Comparison of ENCODE assay signal across 1 cellular context in genomic region chr1:17831619-17832018, GRCh38.
TF ChIP-seq lines count a peak whose summit lies in the region.

No MANE protein-coding gene starts in this region.

TF ChIP-seq in WTC11, 78 proteins besides CTCF, POLR2A, EP300 and RAD21 (continued from another document):
- TF ChIP-seq IRF2 (CRISPR knock-in tag; IDR thresholded peaks at IDR 0.05; ENCODE audit: borderline replicate concordance, low read depth) (no peak), ZMAT4 (CRISPR knock-in tag; IDR thresholded peaks at IDR 0.05) (no peak), FOXP1 (CRISPR knock-in tag; IDR thresholded peaks at IDR 0.05; ENCODE audit: borderline replicate concordance) (no peak), PRRX2 (CRISPR knock-in tag; IDR thresholded peaks at IDR 0.05) (no peak), ETV6 (CRISPR knock-in tag; IDR thresholded peaks at IDR 0.05) (0 out of 2 replicates have a peak, but pooled peaks have one; percentile 41), EMX1 (CRISPR knock-in tag; IDR thresholded peaks at IDR 0.05) (no peak), FOXK1 (CRISPR knock-in tag; IDR thresholded peaks at IDR 0.05) (0 out of 2 replicates have a peak, but pooled peaks have one; percentile 20), KAT7 (CRISPR knock-in tag; IDR thresholded peaks at IDR 0.05; ENCODE audit: borderline replicate concordance) (no peak), TCF7 (CRISPR knock-in tag; IDR thresholded peaks at IDR 0.05; ENCODE audit: low read depth) (no peak), ZNF532 (CRISPR knock-in tag; IDR thresholded peaks at IDR 0.05; ENCODE audit: borderline replicate concordance) (no peak), TEAD1 (CRISPR knock-in tag; IDR thresholded peaks at IDR 0.05) (peak; percentile 29; the same call in 1 of the 2 replicates), ZSCAN18 (CRISPR knock-in tag; IDR thresholded peaks at IDR 0.05) (no peak), ZNF396 (CRISPR knock-in tag; IDR thresholded peaks at IDR 0.05; ENCODE audit: borderline replicate concordance) (no peak), SMAD4 (CRISPR knock-in tag; IDR thresholded peaks at IDR 0.05) (no peak), ATF3 (CRISPR knock-in tag; conservative IDR thresholded peaks at IDR 0.05) (no peak), ZNF512 (CRISPR knock-in tag; IDR thresholded peaks at IDR 0.05; ENCODE audit: borderline replicate concordance) (no peak), IRF1 (CRISPR knock-in tag; IDR thresholded peaks at IDR 0.05) (peak; percentile 80; the same call in 1 of the 2 replicates)
